Comparison of ENCODE assay signal across 8 cellular contexts in genomic region chr21:16587141-16587570, GRCh38.
A peak's percentile ranks its signal among the peaks of the same experiment; 100 is the strongest.
DNase-seq lines count a peak whose midpoint lies in the region; ATAC-seq and TF ChIP-seq lines count a peak whose summit lies in the region.

No MANE protein-coding gene starts in this region.

- H3K4me1 ChIP-seq in gastrocnemius medialis: peaks cover 13 to 18% of the 10 kb centered on the region in 2 donors

- DNase-seq in GOT3 (lab: John Stamatoyannopoulos, UW) (peak; percentile 9), RWPE1 (ENCODE audit: low spot score) (peak; percentile 26), globus pallidus (ENCODE audit: low spot score) (peak; percentile 86), gastrocnemius medialis (peak; percentile 59 to 77), NCI-H1694 treated with DMSO at 0.1 percent for 48 hours (lab: John Stamatoyannopoulos, UW) (no peak), glutamatergic neuron (no peak), UCSD-AML1 (lab: John Stamatoyannopoulos, UW; ENCODE audit: unreplicated experiment) (no peak)

- no peaks in the 10 kb centered on the region for H3K9me3 ChIP-seq in gastrocnemius medialis

- peaks cover 12% of the 10 kb centered on the region for H3K4me1 Mint-ChIP-seq in glutamatergic neuron (ENCODE audit: low read depth, unreplicated experiment)

- H3K27ac ChIP-seq in RWPE1 (peak overlapping the region; percentile 27; the same call in 1 of the 2 replicates), gastrocnemius medialis (peak overlapping the region; percentile 74 to 80 (median 80))

- in situ Hi-C loops in gastrocnemius medialis (cut with MboI; ENCODE audit: low sequenced_read_pairs in 4 of 4): loop anchor here in 2 of 4 donors (10.0 to 25.0 kb wide), 5 partner anchors 52 to 500 kb away; no protein-coding TSS in a partner anchor

- CTCF ChIA-PET in RWPE1 (lab: Yijun Ruan, JAX): no interaction called here

- ATAC-seq in gastrocnemius medialis: peak; percentile 84 to 89
- no peak for ATAC-seq in HG02642 (IDR thresholded peaks at IDR 0.05; ENCODE audit: poor library complexity, unreplicated experiment)

- no peaks in the 10 kb centered on the region for H3K36me3 Mint-ChIP-seq in glutamatergic neuron (ENCODE audit: unreplicated experiment)

- TF ChIP-seq CTCF in RWPE1 (conservative IDR thresholded peaks at IDR 0.05; ENCODE audit: low read depth) (no peak), gastrocnemius medialis (IDR thresholded peaks at IDR 0.05 in 4 of 5, conservative IDR thresholded peaks at IDR 0.05 in 1 of 5) (no peak), glutamatergic neuron (IDR thresholded peaks at IDR 0.05; ENCODE audit: partially characterized antibody, unreplicated experiment) (no peak)

- H3K36me3 ChIP-seq in gastrocnemius medialis: no peaks in the 10 kb centered on the region

- H3K27me3 Mint-ChIP-seq in glutamatergic neuron (ENCODE audit: unreplicated experiment): no peaks in the 10 kb centered on the region

- H3K4me3 Mint-ChIP-seq in glutamatergic neuron (ENCODE audit: unreplicated experiment): no peak overlapping the region

- POLR2A ChIA-PET in RWPE1 (lab: Yijun Ruan, JAX; ENCODE audit: low non-redundant PET): no interaction called here

- no peak overlapping the region for H3K27ac Mint-ChIP-seq in glutamatergic neuron (ENCODE audit: unreplicated experiment)

- intact Hi-C loops in gastrocnemius medialis (cut with DNase I; ENCODE audit: low total_unique reads): loop anchor here (2.0 to 10.0 kb wide), 3 partner anchors 50 to 272 kb away; no protein-coding TSS in a partner anchor

- no peaks in the 10 kb centered on the region for H3K27me3 ChIP-seq in gastrocnemius medialis

- no peak for TF ChIP-seq POLR2A in gastrocnemius medialis (IDR thresholded peaks at IDR 0.05)

- no peaks in the 10 kb centered on the region for H3K9me3 Mint-ChIP-seq in glutamatergic neuron (ENCODE audit: unreplicated experiment)

- peak overlapping the region; percentile 27 to 55 (median 50) for H3K4me3 ChIP-seq in gastrocnemius medialis

Comparison
In these comparisons a context has a peak if more than half of its experiments do, and no peak if none do; other contexts are left out.
1. DNase-seq: peak in GOT3 (single experiment), RWPE1 (single experiment), globus pallidus (single experiment) and gastrocnemius medialis (2 of 2); none in NCI-H1694 treated with DMSO at 0.1 percent for 48 hours (single experiment), glutamatergic neuron (single experiment) and UCSD-AML1 (single experiment).